24 cellular contexts compared by ENCODE assay signal in genomic region chr16:79182618-79183017, GRCh38.
A peak's percentile ranks its signal among the peaks of the same experiment; 100 is the strongest.
DNase-seq lines count a peak whose midpoint lies in the region; ATAC-seq and TF ChIP-seq lines count a peak whose summit lies in the region.
"Had no signal": no experiment of that assay in that cellular context is flagged by ENCODE, and none has a peak within 500 bp of the region (broad histone marks: within the 10 kb centered on the region; RNA-seq: fewer than 3 reads in every experiment).

No MANE protein-coding gene starts in this region.

- H2AFZ ChIP-seq in GM23248, result no peak overlapping the region

- H3K27ac ChIP-seq in GM23248, result no peak overlapping the region
- H3K27ac ChIP-seq: upper lobe of right lung had no signal

- ATAC-seq in HG03135 (IDR thresholded peaks at IDR 0.05; ENCODE audit: unreplicated experiment), result no peak
- ATAC-seq: esophagus mucosa, left ventricle myocardium superior, natural killer cell, SK-N-SH treated with all-trans-retinoic acid at 6 μM for 48 hours, T-helper 17 cell, upper lobe of right lung had no signal

- DNase-seq in GM23248 (peak; percentile 41), RKO (ENCODE audit: low spot score) (peak; percentile 4), fibroblast of mammary gland (ENCODE audit: low read depth) (peak; percentile 52), retinal pigment epithelial cell (ENCODE audit: low read depth) (peak; percentile 92), putamen (ENCODE audit: low spot score) (no peak), dedifferentiated amniotic fluid mesenchymal stem cell (ENCODE audit: extremely low spot score) (no peak)
- DNase-seq: activated T-cell treated with anti-CD3 and anti-CD28 coated beads, Interleukin-2, amount 50 U/mL, for 4 hours; Calu3; DND-41; endodermal cell; HCEC 1CT; islet precursor cell; KG1; left ventricle myocardium superior; midbrain; natural killer cell; NCI-H1436 treated with DMSO at 0.1 percent for 48 hours; small intestine; substantia nigra; T-helper 17 cell; upper lobe of right lung had no signal

- in situ Hi-C loops in GM23248 (cut with MboI), result no loop called here

- H3K4me3 ChIP-seq in GM23248 (no peak overlapping the region), fibroblast of mammary gland (ENCODE audit: control insufficient read depth, low read depth, low read length) (no peak overlapping the region), retinal pigment epithelial cell (ENCODE audit: low read length) (no peak overlapping the region)
- H3K4me3 ChIP-seq: upper lobe of right lung had no signal

- WGBS in GM23248 (ENCODE audit: low coverage in 1 of 2, low lambda C conversion rate in 2 of 2, missing lambda C conversion rate in 2 of 2), 2 experiments, result 23 to 26% methylated on average over 6 of the region's 6 CpGs

- no peaks in the 10 kb centered on the region for H3K27me3 ChIP-seq in GM23248 (replicated peaks; ENCODE audit: insufficient read depth)
- H3K27me3 ChIP-seq: upper lobe of right lung had no signal

- no peaks in the 10 kb centered on the region for H3K36me3 ChIP-seq in GM23248 (ENCODE audit: low read depth)
- H3K36me3 ChIP-seq: upper lobe of right lung had no signal

- H3K4me2 ChIP-seq in GM23248 (ENCODE audit: unreplicated experiment), result no peak overlapping the region

- H4K20me1 ChIP-seq in GM23248 (ENCODE audit: insufficient read depth), result no peaks in the 10 kb centered on the region

- H3K9me2 ChIP-seq in GM23248 (ENCODE audit: insufficient read depth), result no peaks in the 10 kb centered on the region

- H3F3A ChIP-seq in GM23248 (ENCODE audit: insufficient read depth), result no peaks in the 10 kb centered on the region

- TF ChIP-seq CTCF in fibroblast of mammary gland (conservative IDR thresholded peaks at IDR 0.05; ENCODE audit: control insufficient read depth, insufficient read depth, low read depth, low read length) (no peak), retinal pigment epithelial cell (conservative IDR thresholded peaks at IDR 0.05; ENCODE audit: low read depth, low read length) (no peak)

- H3K79me2 ChIP-seq in GM23248 (ENCODE audit: insufficient read depth), result no peaks in the 10 kb centered on the region

- no peaks in the 10 kb centered on the region for H3K4me1 ChIP-seq in GM23248 (ENCODE audit: insufficient read depth)
- H3K4me1 ChIP-seq: upper lobe of right lung had no signal

- no peak overlapping the region for H3K9ac ChIP-seq in GM23248

- no peaks in the 10 kb centered on the region for H3K9me3 ChIP-seq in GM23248 (ENCODE audit: low read depth)

Comparison
In these comparisons a context has a peak if more than half of its experiments do, and no peak if none do; other contexts are left out.
1. DNase-seq: peak in GM23248 (single experiment), RKO (single experiment), fibroblast of mammary gland (single experiment) and retinal pigment epithelial cell (single experiment); none in putamen (single experiment) and dedifferentiated amniotic fluid mesenchymal stem cell (single experiment).